In genomic region chr5:54821445-54822330, GRCh38 we compare ENCODE assay signal across 2 cellular contexts.
A peak's percentile ranks its signal among the peaks of the same experiment; 100 is the strongest.
TF ChIP-seq lines count a peak whose summit lies in the region.

No MANE protein-coding gene starts in this region.

TF ChIP-seq in IMR-90, 13 proteins besides CTCF, POLR2A, EP300 and RAD21:
- no peak for TF ChIP-seq NFE2L2 (IDR thresholded peaks at IDR 0.05; ENCODE audit: low read depth, low read length)
- TF ChIP-seq RFX5 (IDR thresholded peaks at IDR 0.05; ENCODE audit: low read depth, low read length): no peak
- TF ChIP-seq MXI1 (IDR thresholded peaks at IDR 0.05; ENCODE audit: borderline replicate concordance, low read depth, low read length): no peak
- no peak for TF ChIP-seq SMC3 (IDR thresholded peaks at IDR 0.05; ENCODE audit: low read depth, low read length)
- no peak for TF ChIP-seq CHD1 (IDR thresholded peaks at IDR 0.05; ENCODE audit: low read depth, low read length)
- no peak for TF ChIP-seq FOS (IDR thresholded peaks at IDR 0.05; ENCODE audit: low read depth, low read length)
- no peak for TF ChIP-seq MAZ (IDR thresholded peaks at IDR 0.05; ENCODE audit: borderline replicate concordance, low read depth, low read length)
- TF ChIP-seq CEBPB (IDR thresholded peaks at IDR 0.05; ENCODE audit: low read depth, low read length): no peak
- no peak for TF ChIP-seq ELK1 (IDR thresholded peaks at IDR 0.05; ENCODE audit: borderline replicate concordance, low read depth, low read length)
- no peak for TF ChIP-seq RCOR1 (IDR thresholded peaks at IDR 0.05; ENCODE audit: insufficient replicate concordance, low read length)
- TF ChIP-seq BHLHE40 (IDR thresholded peaks at IDR 0.05; ENCODE audit: low read depth, low read length): no peak
- TF ChIP-seq USF2 (IDR thresholded peaks at IDR 0.05; ENCODE audit: low read depth, low read length): no peak
- no peak for TF ChIP-seq MAFK (IDR thresholded peaks at IDR 0.05; ENCODE audit: low read depth, low read length)

TF ChIP-seq in H1, 55 proteins besides CTCF, POLR2A, EP300 and RAD21:
- no peak for TF ChIP-seq GTF2F1 (IDR thresholded peaks at IDR 0.05; ENCODE audit: borderline replicate concordance, low read depth, low read length)
- TF ChIP-seq TEAD4 (IDR thresholded peaks at IDR 0.05; ENCODE audit: low read depth, low read length): peak; percentile 80
- TF ChIP-seq SP1 (IDR thresholded peaks at IDR 0.05; ENCODE audit: low read depth, low read length): peak; percentile 42; the same call in 1 of the 2 replicates
- no peak for TF ChIP-seq RNF2 (IDR thresholded peaks at IDR 0.05; ENCODE audit: borderline replicate concordance, low read depth, low read length, missing control alignments, poor library complexity, severe bottlenecking)
- TF ChIP-seq ASH2L (IDR thresholded peaks at IDR 0.05; ENCODE audit: low read length): peak; percentile 28
- 0 out of 2 replicates have a peak, but pooled peaks have one; percentile 4 for TF ChIP-seq YY1 (IDR thresholded peaks at IDR 0.05; ENCODE audit: low read depth, low read length)
